Comparison of ENCODE assay signal across 19 cellular contexts in the genomic region with DNA sequence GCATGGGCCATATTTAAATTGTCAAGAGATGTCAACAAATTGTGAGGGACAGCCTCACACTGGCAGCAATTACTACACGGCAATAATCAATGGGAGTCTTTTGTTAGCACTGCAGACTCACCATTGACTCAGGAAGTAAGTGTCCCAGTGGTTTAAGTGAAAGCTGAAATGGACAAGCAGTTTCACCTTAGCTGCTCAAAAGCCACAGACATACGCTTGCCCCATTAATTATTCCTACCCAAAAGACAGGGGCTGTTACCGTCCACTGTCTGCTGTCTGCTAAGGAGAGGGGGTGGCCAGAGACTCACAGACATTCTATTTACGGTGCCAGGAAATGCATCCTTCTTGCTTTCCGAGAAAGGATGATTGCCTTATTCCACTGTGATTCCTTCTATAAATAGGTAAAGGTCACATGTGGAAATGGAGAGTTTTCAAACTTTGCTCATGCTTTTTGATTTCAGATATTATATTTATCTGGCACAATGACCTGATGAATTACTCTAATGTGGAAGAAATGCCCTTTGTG.
DNase-seq lines count a peak whose midpoint lies in the region; ATAC-seq and TF ChIP-seq lines count a peak whose summit lies in the region.
"Had no signal": no experiment of that assay in that cellular context is flagged by ENCODE, and none has a peak within 500 bp of the region (broad histone marks: within the 10 kb centered on the region; RNA-seq: fewer than 3 reads in every experiment).

No MANE protein-coding gene starts in this region.

- H3K4me1 Mint-ChIP-seq in activated T-helper 1 cell treated with anti-CD3 and anti-CD28 coated beads, Interleukin-12 subunit alpha, Interleukin-12 subunit beta, Interleukin-2, Interleukin-4 antibody, amounts not matched to agents 30 ng/mL and 10 ng/mL and 1 ng/mL, durations not matched to agents 14 hours and 24 hours and 36 hours (ENCODE audit: low read depth) = no peaks in the 10 kb centered on the region
- H3K4me1 Mint-ChIP-seq: activated B cell treated with CpG ODN at 0.5 μM for 24 hours had no signal

- DNase-seq in G401 (ENCODE audit: low spot score) = peak; percentile 16
- DNase-seq in NCI-H69 (lab: John Stamatoyannopoulos, UW) = peak; percentile 48
- peak; percentile 40 for DNase-seq in mesenchymal stem cell
- no peak for DNase-seq in gastrocnemius medialis
- DNase-seq in activated T-helper 1 cell treated with anti-CD3 and anti-CD28 coated beads, Interleukin-12 subunit alpha, Interleukin-12 subunit beta, Interleukin-2, Interleukin-4 antibody, amounts not matched to agents 30 ng/mL and 10 ng/mL and 1 ng/mL, durations not matched to agents 14 hours and 24 hours and 36 hours (ENCODE audit: low spot score) = no peak
- no peak for DNase-seq in activated CD8-positive, alpha-beta memory T cell treated with anti-CD3 and anti-CD28 coated beads, Interleukin-2, amount 50 U/mL, for 48 hours
- DNase-seq: activated B cell treated with CpG ODN at 0.5 μM for 24 hours; activated CD4-positive, alpha-beta T cell treated with anti-CD3 and anti-CD28 coated beads, Interleukin-2, amount 50 U/mL, for 4 hours; activated naive CD4-positive, alpha-beta T cell; activated T-cell treated with anti-CD3 and anti-CD28 coated beads, Interleukin-2, amount 50 U/mL, for 1 hour; caudate nucleus; hypothalamus; lower lobe of right lung; NCI-H1105; NCI-H524 treated with DMSO at 0.1 percent for 48 hours; retina had no signal

- H3K27ac ChIP-seq in mesenchymal stem cell (ENCODE audit: low read length, poor library complexity, severe bottlenecking) (no peak overlapping the region), gastrocnemius medialis (peak overlapping the region; percentile 87 to 91 (median 88))
- H3K27ac ChIP-seq: C4-2B, lower lobe of right lung had no signal

- H3K9me3 ChIP-seq in mesenchymal stem cell (ENCODE audit: control insufficient read depth, low read length) (no peaks in the 10 kb centered on the region), gastrocnemius medialis (no peaks in the 10 kb centered on the region)
- H3K9me3 ChIP-seq: lower lobe of right lung had no signal

- H3K27ac Mint-ChIP-seq in activated T-helper 1 cell treated with anti-CD3 and anti-CD28 coated beads, Interleukin-12 subunit alpha, Interleukin-12 subunit beta, Interleukin-2, Interleukin-4 antibody, amounts not matched to agents 30 ng/mL and 10 ng/mL and 1 ng/mL, durations not matched to agents 14 hours and 24 hours and 36 hours = no peak overlapping the region
- H3K27ac Mint-ChIP-seq: activated B cell treated with CpG ODN at 0.5 μM for 24 hours had no signal

- H4K91ac ChIP-seq in mesenchymal stem cell (ENCODE audit: low read length) = no peak overlapping the region

- in situ Hi-C loops in G401 (cut with HindIII; ENCODE audit: low sequenced_read_pairs) (no loop called here), gastrocnemius medialis (cut with MboI; ENCODE audit: low sequenced_read_pairs in 4 of 4) (loop anchor here (5.0 to 25.0 kb wide), 6 partner anchors 65 to 447 kb away; no protein-coding TSS in a partner anchor)

- ATAC-seq in gastrocnemius medialis = peak; percentile 42 to 60
- no peak for ATAC-seq in HG02970 (IDR thresholded peaks at IDR 0.05; ENCODE audit: low FRiP score, unreplicated experiment)
- no peak for ATAC-seq in SK-N-SH treated with all-trans-retinoic acid at 6 μM for 48 hours
- ATAC-seq: lower lobe of right lung had no signal

- H3K4me1 ChIP-seq in mesenchymal stem cell (ENCODE audit: control insufficient read depth, insufficient read depth, low read depth, low read length) = peaks cover 5% of the 10 kb centered on the region
- peaks cover 55 to 70% of the 10 kb centered on the region in 2 donors for H3K4me1 ChIP-seq in gastrocnemius medialis

- H4K8ac ChIP-seq in mesenchymal stem cell (ENCODE audit: low read length) = no peak overlapping the region

- H3K14ac ChIP-seq in mesenchymal stem cell (ENCODE audit: low read length in 2 of 2) = no peak overlapping the region

- H2BK5ac ChIP-seq in mesenchymal stem cell (ENCODE audit: low read depth, low read length, poor library complexity, severe bottlenecking) = no peak overlapping the region

- H3K9me3 Mint-ChIP-seq in activated T-helper 1 cell treated with anti-CD3 and anti-CD28 coated beads, Interleukin-12 subunit alpha, Interleukin-12 subunit beta, Interleukin-2, Interleukin-4 antibody, amounts not matched to agents 30 ng/mL and 10 ng/mL and 1 ng/mL, durations not matched to agents 14 hours and 24 hours and 36 hours = no peaks in the 10 kb centered on the region
- H3K9me3 Mint-ChIP-seq: activated B cell treated with CpG ODN at 0.5 μM for 24 hours had no signal

- no peak overlapping the region for H2AK5ac ChIP-seq in mesenchymal stem cell (ENCODE audit: low read length, severe bottlenecking)

- no peak overlapping the region for H2BK15ac ChIP-seq in mesenchymal stem cell (ENCODE audit: low read depth, poor library complexity, severe bottlenecking)

- H3K36me3 ChIP-seq in mesenchymal stem cell (ENCODE audit: control insufficient read depth in 1 of 2, insufficient read depth in 2 of 2, low read depth in 1 of 2, low read length in 2 of 2) (no peaks in the 10 kb centered on the region), gastrocnemius medialis (no peaks in the 10 kb centered on the region)
- H3K36me3 ChIP-seq: lower lobe of right lung had no signal

- H3K79me1 ChIP-seq in mesenchymal stem cell (replicated peaks; ENCODE audit: low read length, poor library complexity, severe bottlenecking) = no peaks in the 10 kb centered on the region

- H3K9ac ChIP-seq in mesenchymal stem cell (ENCODE audit: low read length) = no peak overlapping the region

- H2BK12ac ChIP-seq in mesenchymal stem cell (ENCODE audit: low read length in 2 of 2) = no peak overlapping the region

- TF ChIP-seq CTCF in gastrocnemius medialis (IDR thresholded peaks at IDR 0.05 in 4 of 5, conservative IDR thresholded peaks at IDR 0.05 in 1 of 5) = no peak

- no peak overlapping the region for H2AFZ ChIP-seq in mesenchymal stem cell (ENCODE audit: low read depth, low read length)

- 20% methylated on average over 4 of the region's 5 CpGs for WGBS in mesenchymal stem cell

- no peaks in the 10 kb centered on the region for H3K36me3 Mint-ChIP-seq in activated T-helper 1 cell treated with anti-CD3 and anti-CD28 coated beads, Interleukin-12 subunit alpha, Interleukin-12 subunit beta, Interleukin-2, Interleukin-4 antibody, amounts not matched to agents 30 ng/mL and 10 ng/mL and 1 ng/mL, durations not matched to agents 14 hours and 24 hours and 36 hours (ENCODE audit: low read depth)

- TF ChIP-seq POLR2A in gastrocnemius medialis (IDR thresholded peaks at IDR 0.05) = no peak

- peak overlapping the region in 1 of 2 experiments; percentile 78 for H3K18ac ChIP-seq in mesenchymal stem cell (ENCODE audit: low read depth in 1 of 2, low read length in 2 of 2)

- H3K27me3 ChIP-seq in mesenchymal stem cell (ENCODE audit: control insufficient read depth in 1 of 2, insufficient read depth in 1 of 2, low read length in 2 of 2) (no peaks in the 10 kb centered on the region), gastrocnemius medialis (no peaks in the 10 kb centered on the region)

- H3K4me3 Mint-ChIP-seq in activated T-helper 1 cell treated with anti-CD3 and anti-CD28 coated beads, Interleukin-12 subunit alpha, Interleukin-12 subunit beta, Interleukin-2, Interleukin-4 antibody, amounts not matched to agents 30 ng/mL and 10 ng/mL and 1 ng/mL, durations not matched to agents 14 hours and 24 hours and 36 hours = no peak overlapping the region
- H3K4me3 Mint-ChIP-seq: activated B cell treated with CpG ODN at 0.5 μM for 24 hours had no signal

- H3K23ac ChIP-seq in mesenchymal stem cell (ENCODE audit: low read length in 2 of 2) = no peak overlapping the region

- H3K4me2 ChIP-seq in mesenchymal stem cell (ENCODE audit: low read length, poor library complexity, severe bottlenecking) = no peak overlapping the region

- H3K27me3 Mint-ChIP-seq in activated T-helper 1 cell treated with anti-CD3 and anti-CD28 coated beads, Interleukin-12 subunit alpha, Interleukin-12 subunit beta, Interleukin-2, Interleukin-4 antibody, amounts not matched to agents 30 ng/mL and 10 ng/mL and 1 ng/mL, durations not matched to agents 14 hours and 24 hours and 36 hours (ENCODE audit: insufficient read depth) = peaks cover 6% of the 10 kb centered on the region

- H2BK120ac ChIP-seq in mesenchymal stem cell (ENCODE audit: low read depth, low read length) = no peak overlapping the region

- H3K4ac ChIP-seq in mesenchymal stem cell (ENCODE audit: low read depth in 1 of 2, low read length in 2 of 2) = no peak overlapping the region

- intact Hi-C loops in gastrocnemius medialis (cut with DNase I; ENCODE audit: low total_unique reads) = loop anchor here (2.0 to 5.0 kb wide), 3 partner anchors 75 to 1065 kb away; no protein-coding TSS in a partner anchor
- intact Hi-C loops in activated T-helper 1 cell treated with anti-CD3 and anti-CD28 coated beads, Interleukin-12 subunit alpha, Interleukin-12 subunit beta, Interleukin-2, Interleukin-4 antibody, amounts not matched to agents 30 ng/mL and 10 ng/mL and 1 ng/mL, durations not matched to agents 14 hours and 24 hours and 36 hours (cut with micrococcal nuclease) = no loop called here

- H3K4me3 ChIP-seq in mesenchymal stem cell (ENCODE audit: insufficient read depth in 1 of 2, low read depth in 1 of 2, low read length in 2 of 2) = no peak overlapping the region
- no peak overlapping the region for H3K4me3 ChIP-seq in gastrocnemius medialis
- H3K4me3 ChIP-seq: lower lobe of right lung had no signal

TF ChIP-seq in SK-N-SH treated with all-trans-retinoic acid at 6 μM for 48 hours, 23 proteins besides CTCF, POLR2A, EP300 and RAD21:
- no peak for TF ChIP-seq GLIS3 (CRISPR knock-in tag; IDR thresholded peaks at IDR 0.05)
- TF ChIP-seq, protein P1, sequence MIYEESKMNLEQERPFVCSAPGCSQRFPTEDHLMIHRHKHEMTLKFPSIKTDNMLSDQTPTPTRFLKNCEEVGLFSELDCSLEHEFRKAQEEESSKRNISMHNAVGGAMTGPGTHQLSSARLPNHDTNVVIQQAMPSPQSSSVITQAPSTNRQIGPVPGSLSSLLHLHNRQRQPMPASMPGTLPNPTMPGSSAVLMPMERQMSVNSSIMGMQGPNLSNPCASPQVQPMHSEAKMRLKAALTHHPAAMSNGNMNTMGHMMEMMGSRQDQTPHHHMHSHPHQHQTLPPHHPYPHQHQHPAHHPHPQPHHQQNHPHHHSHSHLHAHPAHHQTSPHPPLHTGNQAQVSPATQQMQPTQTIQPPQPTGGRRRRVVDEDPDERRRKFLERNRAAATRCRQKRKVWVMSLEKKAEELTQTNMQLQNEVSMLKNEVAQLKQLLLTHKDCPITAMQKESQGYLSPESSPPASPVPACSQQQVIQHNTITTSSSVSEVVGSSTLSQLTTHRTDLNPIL (CRISPR knock-in tag; IDR thresholded peaks at IDR 0.05; ENCODE audit: low read depth) = no peak

Comparison
In these comparisons a context has a peak if more than half of its experiments do, and no peak if none do; other contexts are left out.
1. DNase-seq: peak in G401 (single experiment), NCI-H69 (single experiment) and mesenchymal stem cell (single experiment); none in gastrocnemius medialis (0 of 2), activated T-helper 1 cell treated with anti-CD3 and anti-CD28 coated beads, Interleukin-12 subunit alpha, Interleukin-12 subunit beta, Interleukin-2, Interleukin-4 antibody, amounts not matched to agents 30 ng/mL and 10 ng/mL and 1 ng/mL, durations not matched to agents 14 hours and 24 hours and 36 hours (single experiment) and activated CD8-positive, alpha-beta memory T cell treated with anti-CD3 and anti-CD28 coated beads, Interleukin-2, amount 50 U/mL, for 48 hours (single experiment).
2. ATAC-seq: peak in gastrocnemius medialis (2 of 2); none in HG02970 (single experiment) and SK-N-SH treated with all-trans-retinoic acid at 6 μM for 48 hours (single experiment).